Comparison of ENCODE assay signal across 27 cellular contexts in genomic region chr14:54395716-54396115, GRCh38. TPM values are rescaled to one million over a fixed set of nuclear protein-coding genes. Genes with fewer than 3 reads are reported as not detected.
DNase-seq lines count a peak whose midpoint lies in the region; ATAC-seq and TF ChIP-seq lines count a peak whose summit lies in the region.
"Had no signal": no experiment of that assay in that cellular context is flagged by ENCODE, and none has a peak within 500 bp of the region (broad histone marks: within the 10 kb centered on the region; RNA-seq: fewer than 3 reads in every experiment).

No MANE protein-coding gene starts in this region.

- H4K20me1 ChIP-seq in neural progenitor cell (ENCODE audit: low read depth): no peaks in the 10 kb centered on the region
- H4K20me1 ChIP-seq: BLaER1 treated with 17β-estradiol and CSF1 and Interleukin-3, amounts not matched to agents 10 nM and 100 nM had no signal

- H3K4me3 Mint-ChIP-seq in activated T-cell treated with anti-CD3 and anti-CD28 coated beads, Interleukin-2, amount 50 U/mL, for 4 hours: peak overlapping the region; percentile 46
- peak overlapping the region in 5 of 8 donors; percentile 13 to 74 (median 47) for H3K4me3 Mint-ChIP-seq in CD4-positive, alpha-beta memory T cell
- peak overlapping the region; percentile 37 for H3K4me3 Mint-ChIP-seq in activated T-helper 2 cell treated with anti-CD3 and anti-CD28 coated beads, Interferon-gamma antibody, Interleukin-2, Interleukin-4, amounts not matched to agents 10 μg/mL and 5 μg/mL and 100 μg/mL, durations not matched to agents 14 hours and 24 hours and 36 hours (ENCODE audit: low read depth)
- H3K4me3 Mint-ChIP-seq in neural progenitor cell (peak overlapping the region; percentile 9), CD14-positive monocyte (no peak overlapping the region)

- TF ChIP-seq CTCF in neural progenitor cell (IDR thresholded peaks at IDR 0.05) (no peak), CD14-positive monocyte (IDR thresholded peaks at IDR 0.05) (no peak)

- DNase-seq in activated T-cell treated with anti-CD3 and anti-CD28 coated beads, Interleukin-2, amount 50 U/mL, for 4 hours: no peak
- no peak for DNase-seq in activated T-cell treated with anti-CD3 and anti-CD28 coated beads, Interleukin-2, amount 50 U/mL, for 48 hours
- no peak for DNase-seq in CD4-positive, alpha-beta memory T cell
- no peak for DNase-seq in activated T-helper 2 cell treated with anti-CD3 and anti-CD28 coated beads, Interferon-gamma antibody, Interleukin-2, Interleukin-4, amounts not matched to agents 10 μg/mL and 5 μg/mL and 100 μg/mL, durations not matched to agents 14 hours and 24 hours and 36 hours (ENCODE audit: low spot score)
- DNase-seq in neural progenitor cell (ENCODE audit: low spot score): no peak
- DNase-seq in NCI-H128 (lab: John Stamatoyannopoulos, UW; ENCODE audit: unreplicated experiment): no peak
- DNase-seq in CD14-positive monocyte (ENCODE audit: low spot score): no peak
- DNase-seq: activated CD4-positive, alpha-beta T cell treated with anti-CD3 and anti-CD28 coated beads, Interleukin-2, amount 10 ng/mL, durations not matched to agents 7 days and 5 days; brain microvascular endothelial cell; EL; GM23248; HFFc6; Kasumi-1; left ventricle myocardium inferior; MV-4-11; NCI-H146; NCI-H2107; NCI-H446; NCI-H774; ovary; retina; substantia nigra; T-helper 9 cell; upper lobe of right lung; WERI-Rb-1 had no signal

- H3K27ac Mint-ChIP-seq in CD4-positive, alpha-beta memory T cell: peak overlapping the region in 2 of 7 donors; percentile 24 to 83
- no peak overlapping the region for H3K27ac Mint-ChIP-seq in activated T-helper 2 cell treated with anti-CD3 and anti-CD28 coated beads, Interferon-gamma antibody, Interleukin-2, Interleukin-4, amounts not matched to agents 10 μg/mL and 5 μg/mL and 100 μg/mL, durations not matched to agents 14 hours and 24 hours and 36 hours
- H3K27ac Mint-ChIP-seq in neural progenitor cell (no peak overlapping the region), CD14-positive monocyte (no peak overlapping the region)

- no peak for ATAC-seq in activated T-cell treated with anti-CD3 and anti-CD28 coated beads, Interleukin-2, amount 50 U/mL, for 4 hours
- no peak for ATAC-seq in HG02884 (IDR thresholded peaks at IDR 0.05; ENCODE audit: unreplicated experiment)

- H3F3A ChIP-seq in neural progenitor cell (ENCODE audit: low read depth): no peaks in the 10 kb centered on the region

- H3K36me3 Mint-ChIP-seq in activated T-cell treated with anti-CD3 and anti-CD28 coated beads, Interleukin-2, amount 50 U/mL, for 4 hours (ENCODE audit: insufficient read depth): no peaks in the 10 kb centered on the region
- H3K36me3 Mint-ChIP-seq in CD4-positive, alpha-beta memory T cell: peaks cover 0 to 3% of the 10 kb centered on the region in 2 donors
- peaks cover 7% of the 10 kb centered on the region for H3K36me3 Mint-ChIP-seq in activated T-helper 2 cell treated with anti-CD3 and anti-CD28 coated beads, Interferon-gamma antibody, Interleukin-2, Interleukin-4, amounts not matched to agents 10 μg/mL and 5 μg/mL and 100 μg/mL, durations not matched to agents 14 hours and 24 hours and 36 hours (ENCODE audit: low read depth)
- H3K36me3 Mint-ChIP-seq in neural progenitor cell (peaks cover 13% of the 10 kb centered on the region), CD14-positive monocyte (no peaks in the 10 kb centered on the region)

- POLR2A ChIA-PET in CD4-positive, alpha-beta memory T cell (lab: Charles Lee; ENCODE audit: partially characterized antibody): interaction anchor here (1.0 kb wide), 1 partner anchor 114 kb away, joined by 4 read pairs; the partner anchor contains the start of gene CGRRF1

- no peak overlapping the region for H3K4me2 ChIP-seq in neural progenitor cell

- H3K36me3 ChIP-seq in CD4-positive, alpha-beta memory T cell (ENCODE audit: insufficient read depth, low read length): no peaks in the 10 kb centered on the region
- peaks cover 4% of the 10 kb centered on the region for H3K36me3 ChIP-seq in neural progenitor cell
- H3K36me3 ChIP-seq: brain microvascular endothelial cell, left ventricle myocardium inferior, ovary, upper lobe of right lung had no signal

- CTCF ChIA-PET in CD4-positive, alpha-beta memory T cell (lab: Charles Lee; ENCODE audit: partially characterized antibody): interaction anchor here (0.8 to 4.2 kb wide), 4 partner anchors 9 to 168 kb away, joined by 3 to 22 read pairs (median 5); no protein-coding TSS in a partner anchor

- H3K27me3 Mint-ChIP-seq in activated T-cell treated with anti-CD3 and anti-CD28 coated beads, Interleukin-2, amount 50 U/mL, for 4 hours (ENCODE audit: low read depth): no peaks in the 10 kb centered on the region
- H3K27me3 Mint-ChIP-seq in CD4-positive, alpha-beta memory T cell: peaks cover 2 to 3% of the 10 kb centered on the region in 2 donors
- peaks cover 4% of the 10 kb centered on the region for H3K27me3 Mint-ChIP-seq in activated T-helper 2 cell treated with anti-CD3 and anti-CD28 coated beads, Interferon-gamma antibody, Interleukin-2, Interleukin-4, amounts not matched to agents 10 μg/mL and 5 μg/mL and 100 μg/mL, durations not matched to agents 14 hours and 24 hours and 36 hours (ENCODE audit: low read depth)
- peaks cover 2% of the 10 kb centered on the region for H3K27me3 Mint-ChIP-seq in neural progenitor cell (ENCODE audit: insufficient read depth, low read depth)
- peaks cover 0 to 3% (median 2%) of the 10 kb centered on the region in 3 donors for H3K27me3 Mint-ChIP-seq in CD14-positive monocyte (ENCODE audit: low read depth in 3 of 3)

- H2AFZ ChIP-seq in neural progenitor cell (replicated peaks): no peak overlapping the region

- no peak overlapping the region for H3K4me3 ChIP-seq in CD4-positive, alpha-beta memory T cell (ENCODE audit: low read length in 2 of 2)
- H3K4me3 ChIP-seq in neural progenitor cell: no peak overlapping the region

- peaks cover 10% of the 10 kb centered on the region for H3K79me2 ChIP-seq in neural progenitor cell (ENCODE audit: low read depth)

- no peak overlapping the region for H3K27ac ChIP-seq in CD4-positive, alpha-beta memory T cell (ENCODE audit: low read depth, low read length)
- no peak overlapping the region for H3K27ac ChIP-seq in neural progenitor cell
- H3K27ac ChIP-seq: brain microvascular endothelial cell, ovary, upper lobe of right lung had no signal

- H3K27me3 ChIP-seq in CD4-positive, alpha-beta memory T cell (ENCODE audit: insufficient read depth, low read length): no peaks in the 10 kb centered on the region
- peaks cover 14% of the 10 kb centered on the region for H3K27me3 ChIP-seq in neural progenitor cell
- H3K27me3 ChIP-seq: BLaER1 treated with 17β-estradiol and CSF1 and Interleukin-3, amounts not matched to agents 10 nM and 100 nM; brain microvascular endothelial cell; ovary; upper lobe of right lung had no signal

- intact Hi-C loops in CD4-positive, alpha-beta memory T cell (cut with micrococcal nuclease): loop anchor here (1.0 to 10.0 kb wide), 7 partner anchors 46 to 1723 kb away; partner anchors contain the start of genes CGRRF1, CNIH1, GCH1 and GMFB
- intact Hi-C loops in activated T-helper 2 cell treated with anti-CD3 and anti-CD28 coated beads, Interferon-gamma antibody, Interleukin-2, Interleukin-4, amounts not matched to agents 10 μg/mL and 5 μg/mL and 100 μg/mL, durations not matched to agents 14 hours and 24 hours and 36 hours (cut with micrococcal nuclease): loop anchor here (1.0 to 2.0 kb wide), 4 partner anchors 40 to 172 kb away; partner anchors contain the start of genes CGRRF1, GMFB and SAMD4A
- intact Hi-C loops in CD14-positive monocyte (cut with micrococcal nuclease): loop anchor here (5.0 kb wide), 2 partner anchors 47 to 92 kb away; partner anchors contain the start of genes CNIH1 (in 2 of the 2) and GMFB (in 1 of the 2)

- peaks cover 18% of the 10 kb centered on the region for H3K4me1 ChIP-seq in CD4-positive, alpha-beta memory T cell (ENCODE audit: insufficient read depth, low read length)
- peaks cover 10% of the 10 kb centered on the region for H3K4me1 ChIP-seq in neural progenitor cell

- no peaks in the 10 kb centered on the region for H3K9me3 Mint-ChIP-seq in activated T-cell treated with anti-CD3 and anti-CD28 coated beads, Interleukin-2, amount 50 U/mL, for 4 hours
- H3K9me3 Mint-ChIP-seq in CD4-positive, alpha-beta memory T cell: no peaks in the 10 kb centered on the region
- no peaks in the 10 kb centered on the region for H3K9me3 Mint-ChIP-seq in activated T-helper 2 cell treated with anti-CD3 and anti-CD28 coated beads, Interferon-gamma antibody, Interleukin-2, Interleukin-4, amounts not matched to agents 10 μg/mL and 5 μg/mL and 100 μg/mL, durations not matched to agents 14 hours and 24 hours and 36 hours
- peaks cover 15% of the 10 kb centered on the region for H3K9me3 Mint-ChIP-seq in neural progenitor cell
- peaks cover 0 to 16% (median 6%) of the 10 kb centered on the region in 7 donors for H3K9me3 Mint-ChIP-seq in CD14-positive monocyte
- H3K9me3 Mint-ChIP-seq: activated CD4-positive, alpha-beta T cell treated with anti-CD3 and anti-CD28 coated beads, Interleukin-2, amount 10 ng/mL, durations not matched to agents 7 days and 5 days had no signal

- H3K9me3 ChIP-seq in CD4-positive, alpha-beta memory T cell (ENCODE audit: control insufficient read depth in 1 of 2, low read length in 2 of 2): no peaks in the 10 kb centered on the region
- H3K9me3 ChIP-seq in neural progenitor cell (ENCODE audit: low read depth): no peaks in the 10 kb centered on the region
- H3K9me3 ChIP-seq: left ventricle myocardium inferior, ovary, upper lobe of right lung had no signal

- H3K4me1 Mint-ChIP-seq in activated T-cell treated with anti-CD3 and anti-CD28 coated beads, Interleukin-2, amount 50 U/mL, for 4 hours (ENCODE audit: low read depth): peaks cover 15% of the 10 kb centered on the region
- peaks cover 10 to 23% (median 15%) of the 10 kb centered on the region in 4 donors for H3K4me1 Mint-ChIP-seq in CD4-positive, alpha-beta memory T cell
- peaks cover 25% of the 10 kb centered on the region for H3K4me1 Mint-ChIP-seq in activated T-helper 2 cell treated with anti-CD3 and anti-CD28 coated beads, Interferon-gamma antibody, Interleukin-2, Interleukin-4, amounts not matched to agents 10 μg/mL and 5 μg/mL and 100 μg/mL, durations not matched to agents 14 hours and 24 hours and 36 hours (ENCODE audit: low read depth)
- H3K4me1 Mint-ChIP-seq in neural progenitor cell (peaks cover 21% of the 10 kb centered on the region), CD14-positive monocyte (peaks cover 25% of the 10 kb centered on the region)

- H3K9ac ChIP-seq in neural progenitor cell: no peak overlapping the region

RNA-seq across cellular contexts. Expression of gene CDKN3, which starts 1.1 kb away (rescaled TPM):
- 10 to 100 TPM in 1 of 3 donors, 1 to 10 TPM in 2; 9.0 to 10.5 (median 9.8) TPM for total RNA-seq in activated T-cell treated with anti-CD3 and anti-CD28 coated beads, Interleukin-2, amount 50 U/mL, for 4 hours
- total RNA-seq in CD4-positive, alpha-beta memory T cell: 1 to 10 TPM; 1.1 to 1.6 TPM
- polyA plus RNA-seq in CD4-positive, alpha-beta memory T cell: 1 to 10 TPM; 2.9 to 5.0 TPM
- 53.4 and 57.5 TPM in 2 replicates for total RNA-seq in activated T-helper 2 cell treated with anti-CD3 and anti-CD28 coated beads, Interferon-gamma antibody, Interleukin-2, Interleukin-4, amounts not matched to agents 10 μg/mL and 5 μg/mL and 100 μg/mL, durations not matched to agents 14 hours and 24 hours and 36 hours
- 75.4 and 152 TPM in 2 replicates for total RNA-seq in neural progenitor cell (ENCODE audit: low replicate concordance)
- 1 to 10 TPM in 1 of 2 donors, under 1 TPM in 1; 0.65 to 1.8 TPM for polyA plus RNA-seq in CD14-positive monocyte

RNA-seq across cellular contexts. Expression of gene CNIH1, which starts 45.5 kb away (rescaled TPM):
- total RNA-seq in activated T-cell treated with anti-CD3 and anti-CD28 coated beads, Interleukin-2, amount 50 U/mL, for 4 hours: 10 to 100 TPM; 77.4 to 87.8 (median 81.6) TPM
- total RNA-seq in CD4-positive, alpha-beta memory T cell: 10 to 100 TPM; 46.9 to 54.2 TPM
- 100 to 1,000 TPM in 1 of 2 donors, 10 to 100 TPM in 1; 89.1 to 128 TPM for polyA plus RNA-seq in CD4-positive, alpha-beta memory T cell
- 113 and 115 TPM in 2 replicates for total RNA-seq in activated T-helper 2 cell treated with anti-CD3 and anti-CD28 coated beads, Interferon-gamma antibody, Interleukin-2, Interleukin-4, amounts not matched to agents 10 μg/mL and 5 μg/mL and 100 μg/mL, durations not matched to agents 14 hours and 24 hours and 36 hours
- total RNA-seq in neural progenitor cell (ENCODE audit: low replicate concordance): 192 and 205 TPM in 2 replicates
- polyA plus RNA-seq in CD14-positive monocyte: 100 to 1,000 TPM; 138 to 162 TPM

Comparison
In these comparisons a context has a peak if more than half of its experiments do, and no peak if none do; other contexts are left out.
1. H3K4me3 Mint-ChIP-seq: peak in activated T-cell treated with anti-CD3 and anti-CD28 coated beads, Interleukin-2, amount 50 U/mL, for 4 hours (single experiment), CD4-positive, alpha-beta memory T cell (5 of 8), activated T-helper 2 cell treated with anti-CD3 and anti-CD28 coated beads, Interferon-gamma antibody, Interleukin-2, Interleukin-4, amounts not matched to agents 10 μg/mL and 5 μg/mL and 100 μg/mL, durations not matched to agents 14 hours and 24 hours and 36 hours (single experiment) and neural progenitor cell (single experiment); none in CD14-positive monocyte (0 of 2).